In genomic region chr9:122445155-122445749, GRCh38 we compare ENCODE assay signal across 23 cellular contexts. TPM values are rescaled to one million over a fixed set of nuclear protein-coding genes. Genes with fewer than 3 reads are reported as not detected.
DNase-seq lines count a peak whose midpoint lies in the region; ATAC-seq and TF ChIP-seq lines count a peak whose summit lies in the region.
"Had no signal": no experiment of that assay in that cellular context is flagged by ENCODE, and none has a peak within 500 bp of the region (broad histone marks: within the 10 kb centered on the region; RNA-seq: fewer than 3 reads in every experiment).

No MANE protein-coding gene starts in this region.

- H3K4me3 ChIP-seq in fibroblast of mammary gland (ENCODE audit: control insufficient read depth, low read depth, low read length) (no peak overlapping the region), skeletal muscle satellite cell (ENCODE audit: low read length) (peak overlapping the region; percentile 6), GM23338 (no peak overlapping the region)
- H3K4me3 ChIP-seq: GM12878, sigmoid colon, transverse colon had no signal

- no peaks in the 10 kb centered on the region for H3F3A ChIP-seq in GM23338 (replicated peaks; ENCODE audit: low read depth)

- no peaks in the 10 kb centered on the region for H3K9me3 ChIP-seq in skeletal muscle satellite cell (replicated peaks; ENCODE audit: low read length)
- H3K9me3 ChIP-seq: transverse colon had no signal

- no peaks in the 10 kb centered on the region; the same call in 1 of the 2 replicates for H3K9me2 ChIP-seq in GM23338 (ENCODE audit: insufficient read depth)

- H3K4me1 Mint-ChIP-seq in effector memory CD8-positive, alpha-beta T cell (ENCODE audit: low read depth in 2 of 2): no peaks in the 10 kb centered on the region
- no peaks in the 10 kb centered on the region for H3K4me1 Mint-ChIP-seq in GM23338
- H3K4me1 Mint-ChIP-seq: CD4-positive, CD25-positive, alpha-beta regulatory T cell; H9; WTC11 had no signal

- H3K9ac ChIP-seq in skeletal muscle satellite cell (ENCODE audit: low read depth, low read length): peak overlapping the region; percentile 34

- H3K4me2 ChIP-seq in skeletal muscle satellite cell (ENCODE audit: low read length) (peak overlapping the region; percentile 46), GM23338 (no peak overlapping the region)

- H3K27me3 ChIP-seq in skeletal muscle satellite cell (ENCODE audit: control insufficient read depth, insufficient read depth, low read length) (no peaks in the 10 kb centered on the region), GM23338 (ENCODE audit: insufficient read depth) (no peaks in the 10 kb centered on the region)
- H3K27me3 ChIP-seq: sigmoid colon, transverse colon had no signal

- H2AFZ ChIP-seq in GM23338: no peak overlapping the region

- no peak for ATAC-seq in HG02759 (IDR thresholded peaks at IDR 0.05; ENCODE audit: unreplicated experiment)
- ATAC-seq in effector memory CD8-positive, alpha-beta T cell (replicated peaks): no peak
- ATAC-seq in GM23338: no peak
- ATAC-seq: GM12878, WTC11 had no signal

- peaks cover 52 to 82% of the 10 kb centered on the region in 2 donors for H3K27me3 Mint-ChIP-seq in effector memory CD8-positive, alpha-beta T cell
- peaks cover 2% of the 10 kb centered on the region for H3K27me3 Mint-ChIP-seq in GM23338 (ENCODE audit: insufficient read depth, low read depth, poor library complexity)

- H3K9me3 Mint-ChIP-seq in effector memory CD8-positive, alpha-beta T cell: no peaks in the 10 kb centered on the region
- peaks cover 80% of the 10 kb centered on the region for H3K9me3 Mint-ChIP-seq in GM23338

- no peaks in the 10 kb centered on the region for H3K36me3 Mint-ChIP-seq in effector memory CD8-positive, alpha-beta T cell (ENCODE audit: insufficient read depth)
- peaks cover 10% of the 10 kb centered on the region; the same call in 1 of the 3 replicates for H3K36me3 Mint-ChIP-seq in GM23338 (ENCODE audit: low read depth)
- H3K36me3 Mint-ChIP-seq: CD4-positive, CD25-positive, alpha-beta regulatory T cell had no signal

- H3K79me2 ChIP-seq in GM23338 (replicated peaks; ENCODE audit: insufficient read depth): no peaks in the 10 kb centered on the region

- H3K36me3 ChIP-seq in skeletal muscle satellite cell (ENCODE audit: insufficient read depth, low read length) (no peaks in the 10 kb centered on the region), GM23338 (ENCODE audit: insufficient read depth) (no peaks in the 10 kb centered on the region)
- H3K36me3 ChIP-seq: sigmoid colon, transverse colon had no signal

- H3K4me1 ChIP-seq in skeletal muscle satellite cell (ENCODE audit: control insufficient read depth, insufficient read depth, low read length) (peaks cover 31% of the 10 kb centered on the region), GM23338 (ENCODE audit: insufficient read depth) (no peaks in the 10 kb centered on the region)
- H3K4me1 ChIP-seq: transverse colon had no signal

- peak; percentile 16 for TF ChIP-seq CTCF in fibroblast of mammary gland (conservative IDR thresholded peaks at IDR 0.05; ENCODE audit: control insufficient read depth, insufficient read depth, low read depth, low read length)
- TF ChIP-seq CTCF in GM23338 (conservative IDR thresholded peaks at IDR 0.05; ENCODE audit: low read depth in 2 of 2): no peak

- DNase-seq in GM04504 (ENCODE audit: low read depth) (peak; percentile 67), T1000 (lab: John Stamatoyannopoulos, UW) (peak; percentile 65), fibroblast of mammary gland (ENCODE audit: low read depth) (peak; percentile 98), DMS114 treated with DMSO at 0.1 percent for 48 hours (lab: John Stamatoyannopoulos, UW; ENCODE audit: unreplicated experiment) (no peak), GM23338 (ENCODE audit: low spot score) (no peak)
- no peak for DNase-seq in effector memory CD8-positive, alpha-beta T cell
- DNase-seq: aorta; CD4-positive, CD25-positive, alpha-beta regulatory T cell; DMS79 treated with DMSO at 0.1 percent for 48 hours; glutamatergic neuron; H9; NCI-H82; RPMI8226; sigmoid colon; stimulated activated CD4-positive, alpha-beta T cell treated with anti-CD3 and anti-CD28 coated beads, Interleukin-4, amount 100 ng/mL, for 24 hours; transverse colon had no signal

- no peak overlapping the region for H3K27ac ChIP-seq in GM23338 (ENCODE audit: low read depth)
- H3K27ac ChIP-seq: sigmoid colon, transverse colon had no signal

- no peak overlapping the region for H3K27ac Mint-ChIP-seq in effector memory CD8-positive, alpha-beta T cell
- H3K27ac Mint-ChIP-seq in GM23338: no peak overlapping the region
- H3K27ac Mint-ChIP-seq: CD4-positive, CD25-positive, alpha-beta regulatory T cell; H9; WTC11 had no signal

- H3K4me3 Mint-ChIP-seq in effector memory CD8-positive, alpha-beta T cell: no peak overlapping the region
- H3K4me3 Mint-ChIP-seq in GM23338: no peak overlapping the region
- H3K4me3 Mint-ChIP-seq: CD4-positive, CD25-positive, alpha-beta regulatory T cell; H9; WTC11 had no signal

- no peaks in the 10 kb centered on the region for H4K20me1 ChIP-seq in GM23338 (replicated peaks; ENCODE audit: insufficient read depth)

TF ChIP-seq in GM23338, 12 proteins besides CTCF, POLR2A, EP300 and RAD21:
- TF ChIP-seq STAT1 (IDR thresholded peaks at IDR 0.05; ENCODE audit: unreplicated experiment): no peak
- no peak for TF ChIP-seq ZNF462 (CRISPR knock-in tag; IDR thresholded peaks at IDR 0.05)
- TF ChIP-seq ZNF331 (CRISPR knock-in tag; IDR thresholded peaks at IDR 0.05; ENCODE audit: low read depth): no peak
- no peak for TF ChIP-seq CREB1 (CRISPR knock-in tag; IDR thresholded peaks at IDR 0.05; ENCODE audit: low read depth)
- TF ChIP-seq EZH2 (IDR thresholded peaks at IDR 0.05; ENCODE audit: low read depth, unreplicated experiment): no peak
- no peak for TF ChIP-seq EZH2phosphoT487 (IDR thresholded peaks at IDR 0.05; ENCODE audit: unreplicated experiment)
TF ChIP-seq in GM23338: peak in this region for 0.

RNA-seq across cellular contexts. Expression of gene OR1J1, which starts 32.5 kb away (rescaled TPM):
- total RNA-seq in skeletal muscle satellite cell (2012; rRNA removed): not detected in 2 replicates
- total RNA-seq in GM23338 (2014; rRNA removed; shearing (Covaris generic)): not detected in 2 replicates
- not detected in 2 replicates for polyA plus RNA-seq in GM23338 (2016; fragmentation: Nextera tagmentation; extraction: Ambion mirVana)
- total RNA-seq: activated CD8-positive, alpha-beta memory T cell treated with anti-CD3 and anti-CD28 coated beads for 36 hours; aorta; CD4-positive, CD25-positive, alpha-beta regulatory T cell; GM12878; H9; sigmoid colon; T-helper 1 cell treated with Interleukin-12 subunit alpha and Interleukin-12 subunit beta and Interleukin-4 antibody, amounts not matched to agents 30 ng/mL and 1 ng/mL, for 36 hours; transverse colon; WTC11 had no signal
- polyA plus RNA-seq: aorta; CD4-positive, CD25-positive, alpha-beta regulatory T cell; keratinocyte; sigmoid colon had no signal

Comparison
In these comparisons a context has a peak if more than half of its experiments do, and no peak if none do; other contexts are left out.
1. DNase-seq: peak in GM04504 (single experiment), T1000 (single experiment) and fibroblast of mammary gland (single experiment); none in DMS114 treated with DMSO at 0.1 percent for 48 hours (single experiment), effector memory CD8-positive, alpha-beta T cell (0 of 3) and GM23338 (single experiment).